11 cellular contexts compared by ENCODE assay signal in genomic region chr1:114854693-114855320, GRCh38. TPM values are rescaled to one million over a fixed set of nuclear protein-coding genes. Genes with fewer than 3 reads are reported as not detected.
DNase-seq lines count a peak whose midpoint lies in the region; TF ChIP-seq lines count a peak whose summit lies in the region.
"Had no signal": no experiment of that assay in that cellular context is flagged by ENCODE, and none has a peak within 500 bp of the region (broad histone marks: within the 10 kb centered on the region; RNA-seq: fewer than 3 reads in every experiment).

A gene with protein sequence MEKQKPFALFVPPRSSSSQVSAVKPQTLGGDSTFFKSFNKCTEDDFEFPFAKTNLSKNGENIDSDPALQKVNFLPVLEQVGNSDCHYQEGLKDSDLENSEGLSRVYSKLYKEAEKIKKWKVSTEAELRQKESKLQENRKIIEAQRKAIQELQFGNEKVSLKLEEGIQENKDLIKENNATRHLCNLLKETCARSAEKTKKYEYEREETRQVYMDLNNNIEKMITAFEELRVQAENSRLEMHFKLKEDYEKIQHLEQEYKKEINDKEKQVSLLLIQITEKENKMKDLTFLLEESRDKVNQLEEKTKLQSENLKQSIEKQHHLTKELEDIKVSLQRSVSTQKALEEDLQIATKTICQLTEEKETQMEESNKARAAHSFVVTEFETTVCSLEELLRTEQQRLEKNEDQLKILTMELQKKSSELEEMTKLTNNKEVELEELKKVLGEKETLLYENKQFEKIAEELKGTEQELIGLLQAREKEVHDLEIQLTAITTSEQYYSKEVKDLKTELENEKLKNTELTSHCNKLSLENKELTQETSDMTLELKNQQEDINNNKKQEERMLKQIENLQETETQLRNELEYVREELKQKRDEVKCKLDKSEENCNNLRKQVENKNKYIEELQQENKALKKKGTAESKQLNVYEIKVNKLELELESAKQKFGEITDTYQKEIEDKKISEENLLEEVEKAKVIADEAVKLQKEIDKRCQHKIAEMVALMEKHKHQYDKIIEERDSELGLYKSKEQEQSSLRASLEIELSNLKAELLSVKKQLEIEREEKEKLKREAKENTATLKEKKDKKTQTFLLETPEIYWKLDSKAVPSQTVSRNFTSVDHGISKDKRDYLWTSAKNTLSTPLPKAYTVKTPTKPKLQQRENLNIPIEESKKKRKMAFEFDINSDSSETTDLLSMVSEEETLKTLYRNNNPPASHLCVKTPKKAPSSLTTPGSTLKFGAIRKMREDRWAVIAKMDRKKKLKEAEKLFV (plus strand): TSS chr1:114854863. CDS start chr1:114855465, 602 bp downstream.

- H3K27me3 ChIP-seq in HUES48 (ENCODE audit: control insufficient read depth, insufficient read depth, low read length) = peaks cover 23% of the 10 kb centered on the region
- H3K27me3 ChIP-seq in effector memory CD4-positive, alpha-beta T cell (replicated peaks; ENCODE audit: control insufficient read depth, insufficient read depth, low read length, poor library complexity, severe bottlenecking) = peaks cover 6% of the 10 kb centered on the region

- H3K27me3 Mint-ChIP-seq in progenitor cell of endocrine pancreas = peaks cover 30% of the 10 kb centered on the region

- TF ChIP-seq CTCF in progenitor cell of endocrine pancreas (IDR thresholded peaks at IDR 0.05; ENCODE audit: unreplicated experiment) = no peak

- H3K9me3 ChIP-seq in HUES48 (ENCODE audit: control insufficient read depth, insufficient read depth, low read length) = no peaks in the 10 kb centered on the region
- H3K9me3 ChIP-seq in effector memory CD4-positive, alpha-beta T cell (ENCODE audit: control insufficient read depth, low read length) = no peaks in the 10 kb centered on the region
- H3K9me3 ChIP-seq: heart left ventricle had no signal

- H3K4me1 ChIP-seq in HUES48 (ENCODE audit: control insufficient read depth, insufficient read depth, low read length) = no peaks in the 10 kb centered on the region
- H3K4me1 ChIP-seq in effector memory CD4-positive, alpha-beta T cell (ENCODE audit: control insufficient read depth, insufficient read depth, low read length, poor library complexity, severe bottlenecking) = no peaks in the 10 kb centered on the region

- H3K36me3 Mint-ChIP-seq in progenitor cell of endocrine pancreas (ENCODE audit: insufficient read depth) = no peaks in the 10 kb centered on the region

- H3K36me3 ChIP-seq in HUES48 (ENCODE audit: control insufficient read depth, insufficient read depth, low read length) = no peaks in the 10 kb centered on the region
- H3K36me3 ChIP-seq in effector memory CD4-positive, alpha-beta T cell (ENCODE audit: control insufficient read depth, insufficient read depth, low read length) = no peaks in the 10 kb centered on the region
- H3K36me3 ChIP-seq: heart left ventricle had no signal

- DNase-seq in ELF-1 (ENCODE audit: low read depth, low spot score) (peak; percentile 36), progenitor cell of endocrine pancreas (ENCODE audit: low spot score, unreplicated experiment) (no peak), AG20443 (ENCODE audit: low spot score) (no peak), OCI-M1 (lab: John Stamatoyannopoulos, UW) (no peak), SIG-M5 (lab: John Stamatoyannopoulos, UW) (no peak)
- no peak for DNase-seq in effector memory CD4-positive, alpha-beta T cell
- DNase-seq: DMS79 treated with DMSO at 0.1 percent for 48 hours, NCI-H2029 had no signal

- no peak within 1 kb of the TSS for H3K27ac ChIP-seq in HUES48 (ENCODE audit: low read depth, low read length)
- no peak within 1 kb of the TSS for H3K27ac ChIP-seq in effector memory CD4-positive, alpha-beta T cell (ENCODE audit: insufficient read depth, low read length, poor library complexity, severe bottlenecking)
- H3K27ac ChIP-seq: heart left ventricle had no signal

- H3K4me3 ChIP-seq in HUES48 (ENCODE audit: low read depth, low read length) = peak within 1 kb of the TSS; percentile 35; the same call in 1 of the 2 replicates
- H3K4me3 ChIP-seq in effector memory CD4-positive, alpha-beta T cell (ENCODE audit: insufficient read depth, low read depth, low read length, poor library complexity, severe bottlenecking) = peak within 1 kb of the TSS; percentile 14

- H3K4me1 Mint-ChIP-seq in progenitor cell of endocrine pancreas (ENCODE audit: low read depth) = no peaks in the 10 kb centered on the region

- H3K4me3 Mint-ChIP-seq in progenitor cell of endocrine pancreas (ENCODE audit: low read depth) = peak within 1 kb of the TSS; percentile 52

- H3K9ac ChIP-seq in HUES48 (ENCODE audit: low read depth, low read length) = no peak within 1 kb of the TSS

- no peak within 1 kb of the TSS for H3K27ac Mint-ChIP-seq in progenitor cell of endocrine pancreas

- no peaks in the 10 kb centered on the region for H3K9me3 Mint-ChIP-seq in progenitor cell of endocrine pancreas (ENCODE audit: low read depth)

RNA-seq across cellular contexts. Expression of the gene that starts here (rescaled TPM):
- total RNA-seq in progenitor cell of endocrine pancreas = not detected in 2 replicates
- total RNA-seq: heart left ventricle, mucosa of gallbladder had no signal
